Comparison of ENCODE assay signal across 1 cellular context in the genomic region with DNA sequence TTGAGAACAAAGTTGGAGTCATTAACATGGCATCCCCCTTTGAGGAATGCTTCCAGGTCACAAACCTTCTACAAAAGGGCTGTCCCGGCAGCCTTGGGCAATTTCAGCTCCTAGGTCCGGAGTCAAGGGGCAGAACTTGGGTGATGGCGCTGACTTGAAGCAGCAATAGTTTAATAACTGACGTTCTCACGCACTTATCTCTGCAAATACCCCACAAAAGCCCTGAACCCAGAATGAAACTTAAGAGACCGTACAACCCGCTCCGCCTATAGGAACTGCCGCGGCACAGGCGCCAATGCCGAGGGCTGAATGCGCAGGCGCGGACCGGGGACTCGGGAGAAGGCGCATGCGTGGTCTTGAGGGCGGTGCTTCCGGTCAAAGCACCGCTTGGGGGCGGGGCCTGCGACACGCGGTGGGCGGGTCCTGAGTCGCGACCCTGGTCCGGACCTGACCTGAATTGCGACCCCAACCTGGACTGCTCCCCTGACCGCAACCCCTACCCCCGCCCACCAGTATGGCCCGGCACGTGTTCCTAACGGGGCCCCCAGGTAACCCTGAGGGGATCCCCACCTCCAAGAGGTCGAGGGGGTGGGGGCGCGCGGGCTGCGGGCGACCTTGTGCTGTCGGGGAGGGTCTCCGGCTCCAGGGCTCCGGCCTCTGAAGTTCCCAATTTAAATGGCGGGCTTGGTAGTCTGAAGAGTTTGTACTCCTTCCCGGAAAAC.
TF ChIP-seq lines count a peak whose summit lies in the region.

Gene NTPCR, plus strand, starts transcription at position 415 of the 722 bp plus-strand sequence. Its CDS starts 100 bp downstream, at position 515.

TF ChIP-seq in IMR-90, 13 proteins besides CTCF, POLR2A, EP300 and RAD21 (continued from another document):
- no peak for TF ChIP-seq ELK1 (IDR thresholded peaks at IDR 0.05; ENCODE audit: borderline replicate concordance, low read depth, low read length)
- no peak for TF ChIP-seq RCOR1 (IDR thresholded peaks at IDR 0.05; ENCODE audit: insufficient replicate concordance, low read length)
- TF ChIP-seq CHD1 (IDR thresholded peaks at IDR 0.05; ENCODE audit: low read depth, low read length) = no peak
- no peak; the same call in 1 of the 2 replicates for TF ChIP-seq CEBPB (IDR thresholded peaks at IDR 0.05; ENCODE audit: low read depth, low read length)
